In the genomic region with DNA sequence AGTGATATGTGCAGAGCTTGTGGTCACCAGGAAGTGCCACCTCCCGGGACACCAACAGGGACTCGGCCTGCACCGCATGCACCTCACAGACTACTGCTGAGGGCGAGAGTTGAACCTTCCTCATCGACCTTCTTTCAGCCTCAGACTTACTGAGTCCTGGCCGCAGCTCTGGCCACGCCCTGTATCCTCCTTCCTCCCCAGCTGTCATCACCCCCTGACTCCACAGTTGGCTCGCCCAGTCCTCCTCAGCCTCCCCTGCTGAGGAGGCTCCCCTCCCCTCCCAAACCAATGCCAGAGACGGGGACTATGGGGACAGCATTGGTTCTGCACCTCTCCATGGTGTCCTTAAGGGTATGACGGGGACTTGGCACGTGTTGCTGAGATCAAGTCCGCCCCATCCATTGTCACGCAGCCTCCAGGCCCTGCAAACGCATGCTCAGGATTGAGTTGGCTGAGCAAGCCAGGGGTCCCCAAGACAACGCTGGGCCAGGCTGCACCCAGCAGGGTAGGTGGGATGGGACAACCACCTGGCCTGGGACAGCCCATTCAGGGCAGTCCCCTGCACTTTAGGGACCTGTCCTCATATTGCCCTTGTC, we compare ENCODE assay signal across 30 cellular contexts.
"Had no signal": no experiment of that assay in that cellular context is flagged by ENCODE, and none has a peak within 500 bp of the region (broad histone marks: within the 10 kb centered on the region; RNA-seq: fewer than 3 reads in every experiment).

No MANE protein-coding gene starts in this region.

- DNase-seq: dermis blood vessel endothelial cell; effector memory CD4-positive, alpha-beta T cell; foreskin keratinocyte; heart left ventricle; kidney; mucosa of descending colon; naive B cell; stimulated activated CD4-positive, alpha-beta T cell treated with anti-CD3 and anti-CD28 coated beads, Interleukin-12 subunit alpha, Interleukin-12 subunit beta, amount 100 ng/mL, for 4 hours; stimulated activated CD4-positive, alpha-beta T cell treated with anti-CD3 and anti-CD28 coated beads, Interleukin-1b, Interleukin-23, amount 100 ng/mL, for 48 hours; stimulated activated CD4-positive, alpha-beta T cell treated with anti-CD3 and anti-CD28 coated beads, Interleukin-4, amount 100 ng/mL, for 1 hour; stimulated activated CD8-positive, alpha-beta memory T cell treated with anti-CD3 and anti-CD28 coated beads, Interleukin-4, amount 100 ng/mL, for 48 hours; stimulated activated naive CD8-positive, alpha-beta T cell treated with anti-CD3 and anti-CD28 coated beads, Interleukin-15, Interleukin-2, amounts not matched to agents 100 U/mL and 50 U/mL, for 24 hours; testis; tibial artery had no signal

- H3K9me3 Mint-ChIP-seq: natural killer cell treated with Interleukin-12 subunit alpha and Interleukin-12 subunit beta and Interleukin-15 and Interleukin-18, amount 100 ng/mL, for 72 hours; type B pancreatic cell had no signal

- H3K4me3 ChIP-seq: coronary artery, esophagus muscularis mucosa, gastroesophageal sphincter, heart left ventricle, hepatocyte, lung, mucosa of descending colon, prostate gland, right atrium auricular region, smooth muscle cell, testis, tibial artery had no signal

- H3K9me3 ChIP-seq: esophagus muscularis mucosa, gastroesophageal sphincter, heart left ventricle, mucosa of descending colon, prostate gland, right atrium auricular region, testis, tibial artery had no signal

- H3K4me2 ChIP-seq: hepatocyte, smooth muscle cell had no signal

- H3K36me3 Mint-ChIP-seq: memory B cell; mesothelial cell of epicardium; naive B cell; natural killer cell treated with Interleukin-12 subunit alpha and Interleukin-12 subunit beta and Interleukin-15 and Interleukin-18, amount 100 ng/mL, for 72 hours; type B pancreatic cell had no signal

- ATAC-seq: foreskin keratinocyte; gastroesophageal sphincter; heart left ventricle; left lobe of liver; mucosa of descending colon; sciatic nerve; stimulated activated naive CD8-positive, alpha-beta T cell treated with anti-CD3 and anti-CD28 coated beads, Interleukin-15, Interleukin-2, amounts not matched to agents 100 U/mL and 50 U/mL, for 24 hours had no signal

- H3K4me3 Mint-ChIP-seq: memory B cell; mesothelial cell of epicardium; naive B cell; natural killer cell treated with Interleukin-12 subunit alpha and Interleukin-12 subunit beta and Interleukin-15 and Interleukin-18, amount 100 ng/mL, for 72 hours; neural crest cell; type B pancreatic cell had no signal

- H3K79me2 ChIP-seq: hepatocyte had no signal

- FAIRE-seq: endothelial cell of umbilical vein, kidney had no signal

- H3K4me1 ChIP-seq: esophagus muscularis mucosa, foreskin keratinocyte, gastroesophageal sphincter, heart left ventricle, prostate gland, right atrium auricular region, testis, tibial artery had no signal

- H3K4me1 Mint-ChIP-seq: memory B cell, mesothelial cell of epicardium, naive B cell, neural crest cell had no signal

- H3K36me3 ChIP-seq: esophagus muscularis mucosa, gastroesophageal sphincter, heart left ventricle, prostate gland, right atrium auricular region, tibial artery had no signal

- H3K27ac Mint-ChIP-seq: memory B cell, mesothelial cell of epicardium, type B pancreatic cell had no signal

- H3K27ac ChIP-seq: coronary artery, esophagus muscularis mucosa, foreskin keratinocyte, gastroesophageal sphincter, heart left ventricle, hepatocyte, prostate gland, right atrium auricular region, testis, tibial artery had no signal

- H3K27me3 ChIP-seq: esophagus muscularis mucosa, foreskin keratinocyte, gastroesophageal sphincter, heart left ventricle, hepatocyte, right atrium auricular region, testis, tibial artery had no signal

- H2AFZ ChIP-seq: hepatocyte had no signal
